Comparison of ENCODE assay signal across 20 cellular contexts in genomic region chr11:128603003-128603715, GRCh38. TPM values are rescaled to one million over a fixed set of nuclear protein-coding genes. Genes with fewer than 3 reads are reported as not detected.
DNase-seq lines count a peak whose midpoint lies in the region; ATAC-seq lines count a peak whose summit lies in the region.
"Had no signal": no experiment of that assay in that cellular context is flagged by ENCODE, and none has a peak within 500 bp of the region (broad histone marks: within the 10 kb centered on the region; RNA-seq: fewer than 3 reads in every experiment).

No MANE protein-coding gene starts in this region.

- in situ Hi-C loops in SK-MEL-5 (cut with HindIII; ENCODE audit: low pct_unique_long_range_greater_than_20kb, low sequenced_read_pairs) = no loop called here

- H3K9me3 ChIP-seq in BLaER1 treated with 17β-estradiol and CSF1 and Interleukin-3, amounts not matched to agents 10 nM and 100 nM (replicated peaks in 1 of 11) = no peaks in the 10 kb centered on the region
- H3K9me3 ChIP-seq: lower lobe of right lung, SK-N-SH, upper lobe of right lung had no signal

- H3K9ac ChIP-seq in BLaER1 treated with 17β-estradiol and CSF1 and Interleukin-3, amounts not matched to agents 10 nM and 100 nM = no peak overlapping the region
- H3K9ac ChIP-seq: SK-N-SH had no signal

- H3K4me2 ChIP-seq in BLaER1 treated with 17β-estradiol and CSF1 and Interleukin-3, amounts not matched to agents 10 nM and 100 nM = peak overlapping the region in 8 of 11 experiments; percentile 10 to 50 (median 26); a peak in 9 of 22 replicates
- H3K4me2 ChIP-seq: SK-N-SH had no signal

- ATAC-seq in HG03469 (IDR thresholded peaks at IDR 0.05; ENCODE audit: unreplicated experiment) (no peak), Right ventricle myocardium superior (ENCODE audit: poor library complexity) (no peak)
- ATAC-seq: HepG2 had no signal

- peaks cover 0 to 39% (median 23%) of the 10 kb centered on the region in 10 experiments; a peak in 17 of 20 replicates for H3K4me1 ChIP-seq in BLaER1 treated with 17β-estradiol and CSF1 and Interleukin-3, amounts not matched to agents 10 nM and 100 nM
- H3K4me1 ChIP-seq: upper lobe of right lung had no signal

- H3K27me3 ChIP-seq in BLaER1 treated with 17β-estradiol and CSF1 and Interleukin-3, amounts not matched to agents 10 nM and 100 nM = no peaks in the 10 kb centered on the region
- H3K27me3 ChIP-seq: brain microvascular endothelial cell, upper lobe of right lung had no signal

- no peaks in the 10 kb centered on the region for H3K36me3 ChIP-seq in BLaER1 treated with 17β-estradiol and CSF1 and Interleukin-3, amounts not matched to agents 10 nM and 100 nM
- H3K36me3 ChIP-seq: brain microvascular endothelial cell, lower lobe of right lung, upper lobe of right lung had no signal

- no peaks in the 10 kb centered on the region for H4K20me1 ChIP-seq in BLaER1 treated with 17β-estradiol and CSF1 and Interleukin-3, amounts not matched to agents 10 nM and 100 nM

- intact Hi-C loops in head of caudate nucleus (cut with DNase I) = no loop called here
- intact Hi-C loops in Right ventricle myocardium superior (cut with DNase I) = no loop called here

- H3K4me3 ChIP-seq in BLaER1 treated with 17β-estradiol and CSF1 and Interleukin-3, amounts not matched to agents 10 nM and 100 nM = no peak overlapping the region
- H3K4me3 ChIP-seq: coronary artery, lower lobe of right lung, upper lobe of right lung had no signal

- no peak overlapping the region for H3K27ac ChIP-seq in BLaER1 treated with 17β-estradiol and CSF1 and Interleukin-3, amounts not matched to agents 10 nM and 100 nM
- H3K27ac ChIP-seq: brain microvascular endothelial cell, coronary artery, lower lobe of right lung, upper lobe of right lung had no signal

- DNase-seq in COLO829 (ENCODE audit: low spot score) (peak; percentile 61), SK-MEL-5 (ENCODE audit: low read depth, low spot score) (peak; percentile 36), head of caudate nucleus (peak in 23 of 42 donors; percentile 10 to 63 (median 34)), DMS 273 treated with DMSO at 0.1 percent for 48 hours (lab: John Stamatoyannopoulos, UW) (no peak), Right ventricle myocardium superior (no peak), DMS153 (lab: John Stamatoyannopoulos, UW) (no peak)
- DNase-seq: activated T-cell treated with anti-CD3 and anti-CD28 coated beads, Interleukin-2, amount 50 U/mL, for 24 hours; AML-193; brain microvascular endothelial cell; Calu3; islet precursor cell; lower lobe of right lung; NCI-H82; SK-N-SH; stimulated activated CD4-positive, alpha-beta T cell treated with anti-CD3 and anti-CD28 coated beads, Interleukin-2, amount 100 ng/mL, for 48 hours; upper lobe of right lung had no signal

RNA-seq across cellular contexts. Expression of gene ETS1, which starts 15.8 kb away (rescaled TPM):
- total RNA-seq in SK-MEL-5 (2014; rRNA removed; shearing (Covaris generic)) = 66.6 and 66.7 TPM in 2 replicates
- 76.0 and 81.3 TPM in 2 replicates for polyA plus RNA-seq in SK-MEL-5 (2015; cell fraction: cytosol; rRNA removed)
- 31.0 and 38.5 TPM in 2 replicates for polyA plus RNA-seq in SK-MEL-5 (2015; cell fraction: nucleus; rRNA removed)
- 45.6 TPM for total RNA-seq in Right ventricle myocardium superior

Comparison
In these comparisons a context has a peak if more than half of its experiments do, and no peak if none do; other contexts are left out.
1. DNase-seq: peak in COLO829 (single experiment), SK-MEL-5 (single experiment) and head of caudate nucleus (23 of 42); none in DMS 273 treated with DMSO at 0.1 percent for 48 hours (single experiment), Right ventricle myocardium superior (single experiment) and DMS153 (single experiment).